ENCODE assay signal across 11 cellular contexts in genomic region chr14:103980623-103981238, GRCh38. TPM values are rescaled to one million over a fixed set of nuclear protein-coding genes. Genes with fewer than 3 reads are reported as not detected.
DNase-seq lines count a peak whose midpoint lies in the region; ATAC-seq, FAIRE-seq and TF ChIP-seq lines count a peak whose summit lies in the region.
"Not testable (repeated sequence)": the region's sequence is repeated elsewhere in the genome, so short reads cannot be mapped to it uniquely, and the experiment has no call there.
"Had no signal": no experiment of that assay in that cellular context is flagged by ENCODE, and none has a peak within 500 bp of the region (broad histone marks: within the 10 kb centered on the region; RNA-seq: fewer than 3 reads in every experiment).

No MANE protein-coding gene starts in this region.

- not testable (repeated sequence) for H3K27me3 ChIP-seq in body of pancreas; lower lobe of right lung (ENCODE audit: low read depth); gastrocnemius medialis

- H3K4me1 ChIP-seq in body of pancreas, lower lobe of right lung, gastrocnemius medialis: not testable (repeated sequence)

- H3K27ac ChIP-seq in body of pancreas, lower lobe of right lung, gastrocnemius medialis: not testable (repeated sequence)

- intact Hi-C loops in body of pancreas (cut with DNase I); lower lobe of right lung (cut with DNase I); gastrocnemius medialis (cut with DNase I; ENCODE audit: low total_unique reads): not testable (repeated sequence)

- not testable (repeated sequence) for H3K4me3 ChIP-seq in body of pancreas, lower lobe of right lung, gastrocnemius medialis

- DNase-seq in GM10266 (ENCODE audit: extremely low spot score) = not testable (repeated sequence)
- peak; percentile 5 for DNase-seq in NCI-H1105 (lab: John Stamatoyannopoulos, UW)
- DNase-seq in SK-MEL-5 (ENCODE audit: low read depth, low spot score) = peak; percentile 56
- peak; percentile 68 to 85 (median 76) for DNase-seq in body of pancreas
- peak; percentile 2 for DNase-seq in foreskin melanocyte
- DNase-seq in lower lobe of right lung = peak; percentile 72
- peak; percentile 7 to 50 for DNase-seq in gastrocnemius medialis

- FAIRE-seq in A204.1 (lab: Jason Lieb, UNC) = peak; percentile 44

- H3K9me3 ChIP-seq in body of pancreas, lower lobe of right lung, gastrocnemius medialis: not testable (repeated sequence)

- ATAC-seq in body of pancreas, lower lobe of right lung, gastrocnemius medialis: not testable (repeated sequence)

- not testable (repeated sequence) for H3K36me3 ChIP-seq in body of pancreas (replicated peaks in 1 of 2; ENCODE audit: insufficient read depth in 1 of 2, low read depth in 2 of 2); lower lobe of right lung; gastrocnemius medialis

- TF ChIP-seq CTCF in GM10266 (IDR thresholded peaks at IDR 0.05; ENCODE audit: control insufficient read depth, insufficient read depth, low read depth, missing control alignments) = peak; percentile 32
- peak; percentile 32 to 78 (median 67) for TF ChIP-seq CTCF in body of pancreas (IDR thresholded peaks at IDR 0.05)
- TF ChIP-seq CTCF in lower lobe of right lung (IDR thresholded peaks at IDR 0.05) = peak; percentile 71
- peak; percentile 40 to 68 (median 57) for TF ChIP-seq CTCF in gastrocnemius medialis (IDR thresholded peaks at IDR 0.05 in 4 of 5, conservative IDR thresholded peaks at IDR 0.05 in 1 of 5)

- 37 to 50% methylated on average over 7 to 14 of the region's 14 CpGs for WGBS in body of pancreas, 2 donors

- in situ Hi-C loops in SK-MEL-5 (cut with HindIII; ENCODE audit: low pct_unique_long_range_greater_than_20kb, low sequenced_read_pairs) = not testable (repeated sequence)
- in situ Hi-C loops in gastrocnemius medialis (cut with MboI; ENCODE audit: low sequenced_read_pairs in 4 of 4) = loop anchor here in 1 of 4 donors (10.0 kb wide), 1 partner anchor 176 kb away; no protein-coding TSS in a partner anchor

- TF ChIP-seq POLR2A in body of pancreas (IDR thresholded peaks at IDR 0.05); gastrocnemius medialis (IDR thresholded peaks at IDR 0.05): not testable (repeated sequence)

RNA-seq across cellular contexts. Expression of gene RD3L, which starts 38.4 kb away (rescaled TPM):
- total RNA-seq in SK-MEL-5 (2014; rRNA removed; shearing (Covaris generic)) = not detected in 2 replicates
- not detected in 2 replicates for polyA plus RNA-seq in SK-MEL-5 (2015; cell fraction: cytosol; rRNA removed)
- not detected in 2 replicates for polyA plus RNA-seq in SK-MEL-5 (2015; cell fraction: nucleus; rRNA removed)
- total RNA-seq in body of pancreas (not detected), lower lobe of right lung (not detected), gastrocnemius medialis (not detected)
- total RNA-seq: A172; activated T-cell treated with anti-CD3 and anti-CD28 coated beads, Interleukin-2, amount 50 U/mL, for 4 hours had no signal
- polyA plus RNA-seq: immature natural killer cell had no signal

RNA-seq across cellular contexts. Expression of gene TDRD9, which starts 52.5 kb away (rescaled TPM):
- total RNA-seq in SK-MEL-5 (2014; rRNA removed; shearing (Covaris generic)) = not detected in 2 replicates
- 0.02 TPM in 1 of 2 replicates, not detected in the other for polyA plus RNA-seq in SK-MEL-5 (2015; cell fraction: cytosol; rRNA removed)
- polyA plus RNA-seq in SK-MEL-5 (2015; cell fraction: nucleus; rRNA removed) = 0.05 TPM in 1 of 2 replicates, not detected in the other
- 1 to 10 TPM; 2.0 to 4.7 TPM for total RNA-seq in body of pancreas
- 8.5 TPM for total RNA-seq in lower lobe of right lung
- total RNA-seq in gastrocnemius medialis = 1 to 10 TPM in 1 of 4 donors, under 1 TPM in 2, not detected in 1; 0.17 to 1.5 (median 0.31) TPM
- total RNA-seq: A172 had no signal
